26 cellular contexts compared by ENCODE assay signal in genomic region chr13:90564096-90564495, GRCh38.
DNase-seq lines count a peak whose midpoint lies in the region; ATAC-seq, FAIRE-seq and TF ChIP-seq lines count a peak whose summit lies in the region.
"Had no signal": no experiment of that assay in that cellular context is flagged by ENCODE, and none has a peak within 500 bp of the region (broad histone marks: within the 10 kb centered on the region; RNA-seq: fewer than 3 reads in every experiment).

No MANE protein-coding gene starts in this region.

- no peak overlapping the region for H2BK15ac ChIP-seq in neuronal stem cell (ENCODE audit: low read length)

- no TSS peak for BruUV-seq in K562 (replicated peaks; lab: Mats Ljungman, UMichigan)

- H2BK120ac ChIP-seq in neuronal stem cell (ENCODE audit: low read depth, low read length) = no peak overlapping the region

- CTCF ChIA-PET in K562 (lab: Yijun Ruan, JAX; ENCODE audit: low intra/inter-chr PET ratio) = no interaction called here

- H3K9me3 ChIP-seq in K562 (replicated peaks; ENCODE audit: control insufficient read depth, insufficient read depth, low read depth, low read length) (peaks cover 4% of the 10 kb centered on the region; the same call in 1 of the 2 replicates), neuronal stem cell (replicated peaks in 1 of 2; ENCODE audit: control insufficient read depth in 2 of 2, insufficient read depth in 1 of 2, low read depth in 1 of 2, low read length in 2 of 2) (no peaks in the 10 kb centered on the region), spleen (peaks cover 0 to 29% (median 2%) of the 10 kb centered on the region in 8 donors)
- H3K9me3 ChIP-seq: BE2C had no signal

- no peak overlapping the region for H4K8ac ChIP-seq in neuronal stem cell (ENCODE audit: low read depth, low read length)

- H3K4ac ChIP-seq in neuronal stem cell (ENCODE audit: low read length) = no peak overlapping the region

- in situ Hi-C loops in K562 (cut with MboI) = no loop called here

- no peaks in the 10 kb centered on the region for H3K79me1 ChIP-seq in neuronal stem cell (ENCODE audit: low read depth, low read length)

- H3K14ac ChIP-seq in neuronal stem cell (ENCODE audit: low read length) = no peak overlapping the region

- H3K4me3 ChIP-seq in K562 (no peak overlapping the region), neuronal stem cell (ENCODE audit: low read length in 2 of 2) (no peak overlapping the region), spleen (no peak overlapping the region)
- H3K4me3 ChIP-seq: BLaER1, GM12878 had no signal

- H3K36me3 ChIP-seq in K562 (ENCODE audit: control insufficient read depth, insufficient read depth, low read length) (no peaks in the 10 kb centered on the region), neuronal stem cell (replicated peaks in 1 of 2; ENCODE audit: control insufficient read depth in 2 of 2, insufficient read depth in 2 of 2, low read length in 2 of 2) (no peaks in the 10 kb centered on the region), spleen (no peaks in the 10 kb centered on the region)
- H3K36me3 ChIP-seq: BE2C, BLaER1 had no signal

- H3K27me3 ChIP-seq in K562 (ENCODE audit: control insufficient read depth in 2 of 2, insufficient read depth in 2 of 2, low read length in 2 of 2) = no peaks in the 10 kb centered on the region
- no peaks in the 10 kb centered on the region for H3K27me3 ChIP-seq in neuronal stem cell (ENCODE audit: control insufficient read depth in 3 of 3, insufficient read depth in 3 of 3, low read depth in 1 of 3, low read length in 3 of 3)
- no peaks in the 10 kb centered on the region for H3K27me3 ChIP-seq in spleen (replicated peaks in 1 of 7)
- H3K27me3 ChIP-seq: BE2C, BLaER1 had no signal

- no peak for TF ChIP-seq CTCF in K562 (IDR thresholded peaks at IDR 0.05 in 2 of 3, conservative IDR thresholded peaks at IDR 0.05 in 1 of 3; ENCODE audit: insufficient read depth in 2 of 3, low read depth in 1 of 3, low read length in 3 of 3)
- no peak for TF ChIP-seq CTCF in spleen (IDR thresholded peaks at IDR 0.05 in 8 of 11, conservative IDR thresholded peaks at IDR 0.05 in 3 of 11)

- H4K91ac ChIP-seq in neuronal stem cell (ENCODE audit: low read depth, low read length, poor library complexity) = no peak overlapping the region

- H3K23ac ChIP-seq in neuronal stem cell (ENCODE audit: low read depth, low read length, poor library complexity) = peak overlapping the region; percentile 60

- no peak overlapping the region for H2AK5ac ChIP-seq in neuronal stem cell (ENCODE audit: low read depth, low read length)

- H2BK5ac ChIP-seq in neuronal stem cell (ENCODE audit: low read length) = no peak overlapping the region

- no peaks in the 10 kb centered on the region for H4K20me1 ChIP-seq in K562 (replicated peaks; ENCODE audit: control insufficient read depth, insufficient read depth, low read length)
- H4K20me1 ChIP-seq: BLaER1 had no signal

- H3K4me1 ChIP-seq in K562 (replicated peaks in 1 of 2; ENCODE audit: control insufficient read depth in 2 of 2, insufficient read depth in 2 of 2, low read length in 2 of 2) = no peaks in the 10 kb centered on the region; a peak in 1 of 5 replicates
- no peaks in the 10 kb centered on the region for H3K4me1 ChIP-seq in neuronal stem cell (ENCODE audit: control insufficient read depth in 2 of 2, insufficient read depth in 1 of 2, low read depth in 1 of 2, low read length in 2 of 2)
- H3K4me1 ChIP-seq in spleen = no peaks in the 10 kb centered on the region
- H3K4me1 ChIP-seq: BE2C had no signal

- no peak for TF ChIP-seq RAD21 in K562 (CRISPR knock-in tag; conservative IDR thresholded peaks at IDR 0.05 in 1 of 2, IDR thresholded peaks at IDR 0.05 in 1 of 2)

- intact Hi-C loops in K562 (cut with micrococcal nuclease) (no loop called here), spleen (cut with DNase I; ENCODE audit: low total_unique reads) (no loop called here)

- TF ChIP-seq POLR2A in K562 (conservative IDR thresholded peaks at IDR 0.05) (no peak), spleen (IDR thresholded peaks at IDR 0.05) (no peak)

- no peak overlapping the region for H2BK12ac ChIP-seq in neuronal stem cell (ENCODE audit: low read length)

- peak overlapping the region; percentile 65 for H3K18ac ChIP-seq in neuronal stem cell (ENCODE audit: low read length)

- DNase-seq in NCI-H69 (lab: John Stamatoyannopoulos, UW) (peak; percentile 27), K562 (ENCODE audit: extremely low read depth in 1 of 4, low spot score in 3 of 4) (no peak), neuronal stem cell (ENCODE audit: low spot score) (no peak), spleen (peak; percentile 70)
- no peak for DNase-seq in stimulated activated CD4-positive, alpha-beta T cell treated with anti-CD3 and anti-CD28 coated beads, Interleukin-12 subunit alpha, Interleukin-12 subunit beta, amount 100 ng/mL, for 4 hours
- DNase-seq: 8988T; ACHN; BE2C; C1 segment of cervical spinal cord; CD4-positive, CD25-positive, alpha-beta regulatory T cell; CD8-positive, alpha-beta memory T cell; COR-L47; DMS 273 treated with DMSO at 0.1 percent for 48 hours; DMS153; DMS53; DMS79; DND-41; EL; GDM1 had no signal

- H2AFZ ChIP-seq in K562 (ENCODE audit: low read depth, low read length) (no peak overlapping the region), neuronal stem cell (ENCODE audit: low read length) (no peak overlapping the region)

- no peak overlapping the region for H3K9ac ChIP-seq in K562 (ENCODE audit: insufficient read depth in 1 of 2, low read depth in 2 of 2, low read length in 2 of 2)
- no peak overlapping the region for H3K9ac ChIP-seq in neuronal stem cell (ENCODE audit: low read depth, low read length, poor library complexity)
- H3K9ac ChIP-seq: BLaER1 had no signal

- no peak for ATAC-seq in K562
- ATAC-seq in HG03354 (IDR thresholded peaks at IDR 0.05; ENCODE audit: poor library complexity, severe bottlenecking, unreplicated experiment) = no peak
- ATAC-seq in GM21786 (IDR thresholded peaks at IDR 0.05; ENCODE audit: unreplicated experiment) = no peak
- ATAC-seq: GM12878 had no signal

- TF ChIP-seq EP300 in K562 (IDR thresholded peaks at IDR 0.05; ENCODE audit: low read length) = no peak

- H3K9me1 ChIP-seq in K562 (ENCODE audit: control insufficient read depth, insufficient read depth, low read length) = no peaks in the 10 kb centered on the region

- H3K79me2 ChIP-seq in K562 (ENCODE audit: control insufficient read depth, insufficient read depth, low read length) = no peaks in the 10 kb centered on the region

- FAIRE-seq in K562 (lab: Jason Lieb, UNC) = no peak
- FAIRE-seq: A204.1, GM12878, GM12892, GM18507 had no signal

- no peak overlapping the region for H3K27ac ChIP-seq in K562 (ENCODE audit: extremely low read depth, low read depth, low read length)
- no peak overlapping the region for H3K27ac ChIP-seq in neuronal stem cell (replicated peaks; ENCODE audit: low read length)
- no peak overlapping the region for H3K27ac ChIP-seq in spleen
- H3K27ac ChIP-seq: BLaER1 had no signal

- under 1% methylated on average over 7 of the region's 7 CpGs for WGBS in K562 (ENCODE audit: insufficient coverage, low coverage, missing lambda C conversion rate)
- no CpG with 5 or more reads among the region's 7 CpGs for WGBS in neuronal stem cell (ENCODE audit: extremely low coverage in 2 of 2, insufficient read length in 2 of 2, insufficient replicate concordance in 1 of 2), 2 donors
- 82 to 96% (median 87%) methylated on average over 5 to 7 of the region's 7 CpGs for WGBS in spleen, 5 donors

- H3K4me2 ChIP-seq in K562 (ENCODE audit: insufficient read depth, low read length) (no peak overlapping the region), neuronal stem cell (ENCODE audit: insufficient read depth, low read length, poor library complexity, severe bottlenecking) (no peak overlapping the region)
- H3K4me2 ChIP-seq: BLaER1 had no signal

- POLR2A ChIA-PET in K562 (lab: Yijun Ruan, JAX) = no interaction called here

TF ChIP-seq in K562, 482 proteins besides CTCF, POLR2A, EP300 and RAD21 (continues in another document):
- TF ChIP-seq SRSF9 (IDR thresholded peaks at IDR 0.05; ENCODE audit: borderline replicate concordance, low read depth, low read length) (no peak), KLF13 (tag; IDR thresholded peaks at IDR 0.05; ENCODE audit: borderline replicate concordance, low read depth) (no peak), ZBTB12 (CRISPR knock-in tag; IDR thresholded peaks at IDR 0.05) (no peak), PATZ1 (CRISPR knock-in tag; IDR thresholded peaks at IDR 0.05; ENCODE audit: borderline replicate concordance) (no peak), MYNN (IDR thresholded peaks at IDR 0.05) (no peak), MYNN (CRISPR knock-in tag; IDR thresholded peaks at IDR 0.05) (0 out of 2 replicates have a peak, but pooled peaks have one; percentile 7), HIVEP1 (CRISPR knock-in tag; IDR thresholded peaks at IDR 0.05) (no peak), ZNF184 (CRISPR knock-in tag; IDR thresholded peaks at IDR 0.05) (0 out of 2 replicates have a peak, but pooled peaks have one; percentile 5), TGIF2 (CRISPR knock-in tag; IDR thresholded peaks at IDR 0.05) (no peak), HMGN3 (IDR thresholded peaks at IDR 0.05; ENCODE audit: borderline replicate concordance, extremely low read depth, insufficient read length, low read depth, low read length) (no peak), RBM22 (IDR thresholded peaks at IDR 0.05; ENCODE audit: low read depth, low read length, poor library complexity, severe bottlenecking) (no peak)

Comparison
In these comparisons a context has a peak if more than half of its experiments do, and no peak if none do; other contexts are left out.
1. DNase-seq: peak in NCI-H69 (single experiment) and spleen (single experiment); none in K562 (0 of 4), neuronal stem cell (single experiment) and stimulated activated CD4-positive, alpha-beta T cell treated with anti-CD3 and anti-CD28 coated beads, Interleukin-12 subunit alpha, Interleukin-12 subunit beta, amount 100 ng/mL, for 4 hours (single experiment).